ENCODE assay signal across 8 cellular contexts in genomic region chr10:79241990-79242619, GRCh38.
DNase-seq lines count a peak whose midpoint lies in the region; ATAC-seq, FAIRE-seq and TF ChIP-seq lines count a peak whose summit lies in the region.

No MANE protein-coding gene starts in this region.

- no peak for TF ChIP-seq POLR2A in H54 (IDR thresholded peaks at IDR 0.05; ENCODE audit: low read depth, low read length)

- peaks cover 41% of the 10 kb centered on the region for H3K4me1 Mint-ChIP-seq in CD4-positive, alpha-beta T cell (ENCODE audit: low read depth)
- peaks cover 65% of the 10 kb centered on the region for H3K4me1 Mint-ChIP-seq in activated T-helper 1 cell treated with anti-CD3 and anti-CD28 coated beads, Interleukin-12 subunit alpha, Interleukin-12 subunit beta, Interleukin-2, Interleukin-4 antibody, amounts not matched to agents 30 ng/mL and 10 ng/mL and 1 ng/mL, durations not matched to agents 14 hours and 24 hours and 36 hours (ENCODE audit: low read depth)

- H3K27me3 Mint-ChIP-seq in CD4-positive, alpha-beta T cell, result no peaks in the 10 kb centered on the region
- H3K27me3 Mint-ChIP-seq in activated T-helper 1 cell treated with anti-CD3 and anti-CD28 coated beads, Interleukin-12 subunit alpha, Interleukin-12 subunit beta, Interleukin-2, Interleukin-4 antibody, amounts not matched to agents 30 ng/mL and 10 ng/mL and 1 ng/mL, durations not matched to agents 14 hours and 24 hours and 36 hours (ENCODE audit: insufficient read depth), result no peaks in the 10 kb centered on the region

- H3K27ac Mint-ChIP-seq in CD4-positive, alpha-beta T cell, result peak overlapping the region; percentile 38
- peak overlapping the region; percentile 83 for H3K27ac Mint-ChIP-seq in activated T-helper 1 cell treated with anti-CD3 and anti-CD28 coated beads, Interleukin-12 subunit alpha, Interleukin-12 subunit beta, Interleukin-2, Interleukin-4 antibody, amounts not matched to agents 30 ng/mL and 10 ng/mL and 1 ng/mL, durations not matched to agents 14 hours and 24 hours and 36 hours

- no peak for TF ChIP-seq CTCF in CD4-positive, alpha-beta T cell (IDR thresholded peaks at IDR 0.05)
- no peak for TF ChIP-seq CTCF in osteoblast (IDR thresholded peaks at IDR 0.05; ENCODE audit: extremely low read depth, low read depth, low read length)

- H3K79me2 ChIP-seq in osteoblast (ENCODE audit: insufficient read depth, low read length), result peaks cover 56% of the 10 kb centered on the region

- POLR2A ChIA-PET in CD4-positive, alpha-beta T cell (lab: Charles Lee), result interaction anchor here (1.4 kb wide), 1 partner anchor 106 kb away, joined by 3 read pairs; no protein-coding TSS in a partner anchor

- H3K4me3 ChIP-seq in osteoblast (ENCODE audit: insufficient read depth, low read length), result peak overlapping the region; percentile 71

- no peaks in the 10 kb centered on the region for H3K36me3 Mint-ChIP-seq in CD4-positive, alpha-beta T cell (ENCODE audit: low read depth)
- H3K36me3 Mint-ChIP-seq in activated T-helper 1 cell treated with anti-CD3 and anti-CD28 coated beads, Interleukin-12 subunit alpha, Interleukin-12 subunit beta, Interleukin-2, Interleukin-4 antibody, amounts not matched to agents 30 ng/mL and 10 ng/mL and 1 ng/mL, durations not matched to agents 14 hours and 24 hours and 36 hours (ENCODE audit: low read depth), result peaks cover 15% of the 10 kb centered on the region

- no peak for ATAC-seq in CD4-positive, alpha-beta T cell (ENCODE audit: poor library complexity)
- ATAC-seq in GM21381 (IDR thresholded peaks at IDR 0.05; ENCODE audit: unreplicated experiment), result peak; percentile 25

- FAIRE-seq in frontal cortex (lab: Jason Lieb, UNC), result no peak
- no peak for FAIRE-seq in H54 (lab: Jason Lieb, UNC)

- no peaks in the 10 kb centered on the region for H3K9me3 Mint-ChIP-seq in CD4-positive, alpha-beta T cell
- H3K9me3 Mint-ChIP-seq in activated T-helper 1 cell treated with anti-CD3 and anti-CD28 coated beads, Interleukin-12 subunit alpha, Interleukin-12 subunit beta, Interleukin-2, Interleukin-4 antibody, amounts not matched to agents 30 ng/mL and 10 ng/mL and 1 ng/mL, durations not matched to agents 14 hours and 24 hours and 36 hours, result no peaks in the 10 kb centered on the region

- DNase-seq in CD4-positive, alpha-beta T cell, result peak in 3 of 10 experiments; percentile 9 to 41 (median 20)
- DNase-seq in NCI-H128 (lab: John Stamatoyannopoulos, UW; ENCODE audit: unreplicated experiment), result peak; percentile 14
- peak; percentile 57 for DNase-seq in activated T-helper 1 cell treated with anti-CD3 and anti-CD28 coated beads, Interleukin-12 subunit alpha, Interleukin-12 subunit beta, Interleukin-2, Interleukin-4 antibody, amounts not matched to agents 30 ng/mL and 10 ng/mL and 1 ng/mL, durations not matched to agents 14 hours and 24 hours and 36 hours (ENCODE audit: low spot score)
- peak; percentile 56 to 81 for DNase-seq in frontal cortex (ENCODE audit: low spot score in 2 of 2)
- DNase-seq in osteoblast (ENCODE audit: insufficient read length, low spot score, missing footprints), result peak; percentile 99
- DNase-seq in H54 (ENCODE audit: insufficient read length, low spot score), result no peak
- DNase-seq in SW480 (ENCODE audit: low spot score), result no peak

- CTCF ChIA-PET in CD4-positive, alpha-beta T cell (lab: Charles Lee), result no interaction called here

- H3K4me1 ChIP-seq in osteoblast (ENCODE audit: insufficient read depth, low read length), result peaks cover 65% of the 10 kb centered on the region

- peak overlapping the region; percentile 77 for H3K4me2 ChIP-seq in osteoblast (ENCODE audit: insufficient read depth, low read length)

- H3K9me3 ChIP-seq in CD4-positive, alpha-beta T cell (ENCODE audit: control insufficient read depth, low read length), result no peaks in the 10 kb centered on the region
- H3K9me3 ChIP-seq in osteoblast (ENCODE audit: low read depth, low read length), result no peaks in the 10 kb centered on the region

- H3K4me3 Mint-ChIP-seq in CD4-positive, alpha-beta T cell, result peak overlapping the region; percentile 91
- H3K4me3 Mint-ChIP-seq in activated T-helper 1 cell treated with anti-CD3 and anti-CD28 coated beads, Interleukin-12 subunit alpha, Interleukin-12 subunit beta, Interleukin-2, Interleukin-4 antibody, amounts not matched to agents 30 ng/mL and 10 ng/mL and 1 ng/mL, durations not matched to agents 14 hours and 24 hours and 36 hours, result peak overlapping the region; percentile 81

- H2AFZ ChIP-seq in osteoblast (ENCODE audit: low read length), result no peak overlapping the region

- no peaks in the 10 kb centered on the region for H3K27me3 ChIP-seq in CD4-positive, alpha-beta T cell (ENCODE audit: control insufficient read depth, insufficient read depth, low read length)
- no peaks in the 10 kb centered on the region for H3K27me3 ChIP-seq in osteoblast (ENCODE audit: insufficient read depth, low read length)

- H4K20me1 ChIP-seq in osteoblast (ENCODE audit: insufficient read depth, low read length), result peaks cover 42% of the 10 kb centered on the region

- H3K27ac ChIP-seq in CD4-positive, alpha-beta T cell (ENCODE audit: low read depth, low read length), result no peak overlapping the region
- peak overlapping the region; percentile 76 for H3K27ac ChIP-seq in osteoblast (ENCODE audit: low read depth, low read length)

- H3K36me3 ChIP-seq in osteoblast (ENCODE audit: insufficient read depth, low read length), result peaks cover 5% of the 10 kb centered on the region

- intact Hi-C loops in CD4-positive, alpha-beta T cell (cut with DNase I, micrococcal nuclease), result loop anchor here in 1 of 2 experiments (10.0 kb wide), 1 partner anchor 83 kb away; no protein-coding TSS in a partner anchor
- intact Hi-C loops in activated T-helper 1 cell treated with anti-CD3 and anti-CD28 coated beads, Interleukin-12 subunit alpha, Interleukin-12 subunit beta, Interleukin-2, Interleukin-4 antibody, amounts not matched to agents 30 ng/mL and 10 ng/mL and 1 ng/mL, durations not matched to agents 14 hours and 24 hours and 36 hours (cut with micrococcal nuclease), result loop anchor here (1.0 to 10.0 kb wide), 8 partner anchors 43 to 1223 kb away; partner anchors contain the start of genes ANXA11, PPIF and ZCCHC24

Comparison
In these comparisons a context has a peak if more than half of its experiments do, and no peak if none do; other contexts are left out.
1. DNase-seq: peak in NCI-H128 (single experiment), activated T-helper 1 cell treated with anti-CD3 and anti-CD28 coated beads, Interleukin-12 subunit alpha, Interleukin-12 subunit beta, Interleukin-2, Interleukin-4 antibody, amounts not matched to agents 30 ng/mL and 10 ng/mL and 1 ng/mL, durations not matched to agents 14 hours and 24 hours and 36 hours (single experiment), frontal cortex (2 of 2) and osteoblast (single experiment); none in H54 (single experiment) and SW480 (single experiment).